ENCODE assay signal across 8 cellular contexts in the genomic region with DNA sequence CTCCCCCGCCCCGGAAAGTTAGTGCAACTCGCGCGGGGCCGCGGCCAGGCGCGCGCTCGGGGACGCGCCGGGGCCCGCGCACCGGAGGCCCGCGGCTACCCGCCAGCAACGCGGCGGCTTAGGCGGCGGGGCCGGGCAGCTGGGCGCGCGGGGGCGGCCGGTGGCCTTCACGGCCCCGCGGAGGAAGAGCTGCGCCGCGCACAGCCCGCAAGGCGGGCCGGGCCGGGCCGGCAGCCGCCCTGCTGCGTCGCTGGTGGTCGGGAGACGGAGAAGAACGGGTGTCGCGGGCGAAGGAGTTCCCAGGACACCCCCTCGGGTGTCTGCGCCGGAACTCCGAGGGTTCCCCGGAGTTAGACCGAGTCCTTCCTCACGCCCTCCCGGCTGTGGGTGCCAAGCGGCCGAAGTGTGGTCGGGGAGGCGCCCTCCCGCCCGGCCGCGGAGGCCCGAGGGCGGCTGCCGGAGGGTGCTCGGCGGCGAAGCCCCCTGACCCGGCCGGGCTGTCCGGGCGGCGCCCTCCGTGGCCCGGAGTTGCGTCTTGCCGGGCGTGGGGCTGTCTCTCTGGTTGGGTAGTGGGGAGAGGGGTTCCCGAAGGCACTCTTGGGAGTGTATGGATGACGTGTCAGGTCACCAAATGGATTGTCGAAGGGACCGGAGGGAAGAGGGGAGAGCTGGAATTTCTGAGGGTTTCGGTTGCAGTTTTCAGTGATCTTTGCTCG. TPM values are rescaled to one million over a fixed set of nuclear protein-coding genes. Genes with fewer than 3 reads are reported as not detected.
DNase-seq lines count a peak whose midpoint lies in the region; ATAC-seq and TF ChIP-seq lines count a peak whose summit lies in the region.

No MANE protein-coding gene starts in this region.

- peak overlapping the region; percentile 100 for H3K27ac ChIP-seq in vagina

- peaks cover 22% of the 10 kb centered on the region for H3K4me1 ChIP-seq in vagina

- intact Hi-C loops in vagina (cut with DNase I) = no loop called here

- no peaks in the 10 kb centered on the region for H3K36me3 ChIP-seq in vagina

- H3K9me3 ChIP-seq in vagina = no peaks in the 10 kb centered on the region

- peak; percentile 54 for ATAC-seq in GM19455 (IDR thresholded peaks at IDR 0.05; ENCODE audit: unreplicated experiment)

- DNase-seq in DMS114 treated with DMSO at 0.1 percent for 48 hours (lab: John Stamatoyannopoulos, UW; ENCODE audit: unreplicated experiment) (peak; percentile 70), HK-2 (ENCODE audit: unreplicated experiment) (peak; percentile 62), OCI-M2 (lab: John Stamatoyannopoulos, UW; ENCODE audit: unreplicated experiment) (peak; percentile 51), glomerular endothelial cell (ENCODE audit: extremely low read depth, low read depth, low spot score) (peak; percentile 66), nucleus accumbens (lab: John Stamatoyannopoulos, UW) (peak in 48 of 56 donors; percentile 19 to 77 (median 56)), vagina (ENCODE audit: extremely low spot score in 2 of 2) (no peak)

- H3K27me3 Mint-ChIP-seq in activated naive CD8-positive, alpha-beta T cell = no peaks in the 10 kb centered on the region

- H3K4me3 ChIP-seq in vagina = peak overlapping the region; percentile 82 to 85

- no peaks in the 10 kb centered on the region for H3K9me3 Mint-ChIP-seq in activated naive CD8-positive, alpha-beta T cell (ENCODE audit: low read depth)

- H3K4me1 Mint-ChIP-seq in activated naive CD8-positive, alpha-beta T cell (ENCODE audit: low read depth) = peaks cover 25% of the 10 kb centered on the region

- H3K36me3 Mint-ChIP-seq in activated naive CD8-positive, alpha-beta T cell = no peaks in the 10 kb centered on the region

- H3K27ac Mint-ChIP-seq in activated naive CD8-positive, alpha-beta T cell = peak overlapping the region; percentile 94

- no peak for TF ChIP-seq CTCF in vagina (IDR thresholded peaks at IDR 0.05)

- H3K4me3 Mint-ChIP-seq in activated naive CD8-positive, alpha-beta T cell = peak overlapping the region; percentile 95

- TF ChIP-seq POLR2A in vagina (IDR thresholded peaks at IDR 0.05) = no peak

- H3K27me3 ChIP-seq in vagina = no peaks in the 10 kb centered on the region

RNA-seq across cellular contexts. Expression of a gene that starts 0.6 kb away (rescaled TPM):
- total RNA-seq in glomerular endothelial cell = 24.4 TPM in 2 replicates
- 15.2 TPM for total RNA-seq in vagina

Comparison
In these comparisons a context has a peak if more than half of its experiments do, and no peak if none do; other contexts are left out.
1. DNase-seq: peak in DMS114 treated with DMSO at 0.1 percent for 48 hours (single experiment), HK-2 (single experiment), OCI-M2 (single experiment), glomerular endothelial cell (single experiment) and nucleus accumbens (48 of 56); none in vagina (0 of 2).